Comparison of ENCODE assay signal across 1 cellular context in genomic region chr18:48238636-48239035, GRCh38.
TF ChIP-seq lines count a peak whose summit lies in the region.

No MANE protein-coding gene starts in this region.

TF ChIP-seq in H1, 55 proteins besides CTCF, POLR2A, EP300 and RAD21:
- TF ChIP-seq CREB1 (IDR thresholded peaks at IDR 0.05) (no peak), GABPA (IDR thresholded peaks at IDR 0.05; ENCODE audit: borderline replicate concordance, insufficient read depth, low read length) (no peak), RFX5 (IDR thresholded peaks at IDR 0.05; ENCODE audit: borderline replicate concordance, low read depth, low read length) (no peak), GTF2F1 (IDR thresholded peaks at IDR 0.05; ENCODE audit: borderline replicate concordance, low read depth, low read length) (no peak), POLR2AphosphoS5 (IDR thresholded peaks at IDR 0.05; ENCODE audit: low read depth, low read length) (no peak), TBP (IDR thresholded peaks at IDR 0.05; ENCODE audit: low read depth, low read length) (no peak), TCF12 (IDR thresholded peaks at IDR 0.05; ENCODE audit: low read depth, low read length) (no peak), NRF1 (IDR thresholded peaks at IDR 0.05; ENCODE audit: low read depth, low read length) (no peak), HDAC2 (IDR thresholded peaks at IDR 0.05; ENCODE audit: borderline replicate concordance in 1 of 2, low read depth in 2 of 2, low read length in 2 of 2) (no peak), CHD1 (IDR thresholded peaks at IDR 0.05; ENCODE audit: low read depth, low read length) (no peak)
TF ChIP-seq in H1: peak in this region for 0.
